Comparison of ENCODE assay signal across 1 cellular context in the genomic region with DNA sequence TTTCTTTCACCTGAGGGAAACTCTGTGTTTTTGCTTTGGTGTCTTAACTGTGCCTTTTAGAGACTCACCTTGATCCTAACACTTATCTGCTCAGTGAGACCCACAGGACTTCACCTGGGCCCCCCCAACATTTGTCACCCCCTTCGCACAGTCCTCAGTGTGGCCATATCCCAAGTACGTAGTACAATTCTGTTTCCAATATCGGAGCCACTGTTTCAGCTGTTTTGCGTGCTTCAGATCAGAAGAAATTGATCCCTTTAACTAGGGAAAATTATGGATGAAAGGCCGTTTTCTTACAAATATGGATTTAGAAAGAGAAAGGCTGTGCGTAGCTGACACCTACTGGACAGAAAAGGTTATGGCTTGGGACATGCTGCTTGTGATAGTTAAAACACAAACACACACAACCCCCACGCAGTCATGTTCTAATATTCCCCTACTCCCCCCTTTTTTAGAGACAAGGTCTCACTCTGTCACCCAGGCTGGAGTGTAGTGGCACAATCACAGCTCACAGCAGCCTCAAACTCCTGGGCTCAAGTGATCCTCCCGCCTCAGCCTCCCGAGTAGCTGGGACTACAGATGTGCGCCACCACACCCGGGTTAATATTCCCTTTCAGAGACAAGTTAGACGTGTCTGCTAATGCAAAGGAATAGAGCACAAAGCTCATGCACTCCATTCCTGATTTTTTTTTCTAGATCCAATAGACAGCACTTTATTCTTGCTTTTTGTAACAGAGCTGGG.
TF ChIP-seq lines count a peak whose summit lies in the region.

No MANE protein-coding gene starts in this region.

TF ChIP-seq in HepG2, 621 proteins besides CTCF, POLR2A, EP300 and RAD21 (continued from another document):
- TF ChIP-seq, protein P1, sequence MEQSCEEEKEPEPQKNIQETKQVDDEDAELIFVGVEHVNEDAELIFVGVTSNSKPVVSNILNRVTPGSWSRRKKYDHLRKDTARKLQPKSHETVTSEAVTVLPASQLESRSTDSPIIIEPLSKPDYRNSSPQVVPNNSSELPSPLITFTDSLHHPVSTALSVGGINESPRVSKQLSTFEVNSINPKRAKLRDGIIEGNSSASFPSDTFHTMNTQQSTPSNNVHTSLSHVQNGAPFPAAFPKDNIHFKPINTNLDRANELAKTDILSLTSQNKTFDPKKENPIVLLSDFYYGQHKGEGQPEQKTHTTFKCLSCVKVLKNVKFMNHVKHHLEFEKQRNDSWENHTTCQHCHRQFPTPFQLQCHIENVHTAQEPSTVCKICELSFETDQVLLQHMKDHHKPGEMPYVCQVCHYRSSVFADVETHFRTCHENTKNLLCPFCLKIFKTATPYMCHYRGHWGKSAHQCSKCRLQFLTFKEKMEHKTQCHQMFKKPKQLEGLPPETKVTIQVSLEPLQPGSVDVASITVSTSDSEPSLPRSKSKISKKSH (CRISPR knock-in tag; IDR thresholded peaks at IDR 0.05; ENCODE audit: borderline replicate concordance) = no peak
- TF ChIP-seq ZNF101 (CRISPR knock-in tag; IDR thresholded peaks at IDR 0.05; ENCODE audit: borderline replicate concordance, low read depth) (no peak), CEBPB (IDR thresholded peaks at IDR 0.05; ENCODE audit: borderline replicate concordance, low read depth, low read length) (no peak), ZNF260 (CRISPR knock-in tag; IDR thresholded peaks at IDR 0.05; ENCODE audit: borderline replicate concordance, low read depth) (no peak), ZFP36L1 (CRISPR knock-in tag; IDR thresholded peaks at IDR 0.05) (no peak), BRCA1 (CRISPR knock-in tag; IDR thresholded peaks at IDR 0.05) (no peak), U2AF2 (IDR thresholded peaks at IDR 0.05; ENCODE audit: low read depth, low read length) (no peak), MBD4 (IDR thresholded peaks at IDR 0.05; ENCODE audit: borderline replicate concordance, low read length) (no peak)
- TF ChIP-seq, protein P2, sequence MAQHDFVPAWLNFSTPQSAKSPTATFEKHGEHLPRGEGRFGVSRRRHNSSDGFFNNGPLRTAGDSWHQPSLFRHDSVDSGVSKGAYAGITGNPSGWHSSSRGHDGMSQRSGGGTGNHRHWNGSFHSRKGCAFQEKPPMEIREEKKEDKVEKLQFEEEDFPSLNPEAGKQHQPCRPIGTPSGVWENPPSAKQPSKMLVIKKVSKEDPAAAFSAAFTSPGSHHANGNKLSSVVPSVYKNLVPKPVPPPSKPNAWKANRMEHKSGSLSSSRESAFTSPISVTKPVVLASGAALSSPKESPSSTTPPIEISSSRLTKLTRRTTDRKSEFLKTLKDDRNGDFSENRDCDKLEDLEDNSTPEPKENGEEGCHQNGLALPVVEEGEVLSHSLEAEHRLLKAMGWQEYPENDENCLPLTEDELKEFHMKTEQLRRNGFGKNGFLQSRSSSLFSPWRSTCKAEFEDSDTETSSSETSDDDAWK (CRISPR knock-in tag; IDR thresholded peaks at IDR 0.05) = no peak
- TF ChIP-seq, protein P3, sequence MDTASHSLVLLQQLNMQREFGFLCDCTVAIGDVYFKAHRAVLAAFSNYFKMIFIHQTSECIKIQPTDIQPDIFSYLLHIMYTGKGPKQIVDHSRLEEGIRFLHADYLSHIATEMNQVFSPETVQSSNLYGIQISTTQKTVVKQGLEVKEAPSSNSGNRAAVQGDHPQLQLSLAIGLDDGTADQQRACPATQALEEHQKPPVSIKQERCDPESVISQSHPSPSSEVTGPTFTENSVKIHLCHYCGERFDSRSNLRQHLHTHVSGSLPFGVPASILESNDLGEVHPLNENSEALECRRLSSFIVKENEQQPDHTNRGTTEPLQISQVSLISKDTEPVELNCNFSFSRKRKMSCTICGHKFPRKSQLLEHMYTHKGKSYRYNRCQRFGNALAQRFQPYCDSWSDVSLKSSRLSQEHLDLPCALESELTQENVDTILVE (CRISPR knock-in tag; IDR thresholded peaks at IDR 0.05) = 0 out of 2 replicates have a peak, but pooled peaks have one; percentile 24
